Comparison of ENCODE assay signal across 19 cellular contexts in genomic region chr1:90574692-90575370, GRCh38.
DNase-seq lines count a peak whose midpoint lies in the region; TF ChIP-seq lines count a peak whose summit lies in the region.
"Had no signal": no experiment of that assay in that cellular context is flagged by ENCODE, and none has a peak within 500 bp of the region (broad histone marks: within the 10 kb centered on the region; RNA-seq: fewer than 3 reads in every experiment).

No MANE protein-coding gene starts in this region.

- H3K27me3 Mint-ChIP-seq in endothelial cell (ENCODE audit: unreplicated experiment) = no peaks in the 10 kb centered on the region

- H3K4me1 Mint-ChIP-seq in endothelial cell (ENCODE audit: unreplicated experiment) = no peaks in the 10 kb centered on the region
- H3K4me1 Mint-ChIP-seq: CD14-positive monocyte; CD4-positive, alpha-beta memory T cell; CD4-positive, CD25-positive, alpha-beta regulatory T cell; CD8-positive, alpha-beta memory T cell had no signal

- no peaks in the 10 kb centered on the region for H3K4me1 ChIP-seq in esophagus muscularis mucosa
- H3K4me1 ChIP-seq: BE2C, BLaER1 had no signal

- TF ChIP-seq POLR2A in esophagus muscularis mucosa (IDR thresholded peaks at IDR 0.05; ENCODE audit: low read depth) = no peak

- 87% methylated on average over 1 of the region's 1 CpG for WGBS in esophagus muscularis mucosa

- H3K27me3 ChIP-seq in GM06990 (replicated peaks; ENCODE audit: control insufficient read depth, insufficient read depth, low read length) (no peaks in the 10 kb centered on the region), esophagus muscularis mucosa (peaks cover 0 to 15% (median 0%) of the 10 kb centered on the region in 4 donors)
- H3K27me3 ChIP-seq: BE2C, BLaER1 had no signal

- no peaks in the 10 kb centered on the region for H3K36me3 ChIP-seq in GM06990 (ENCODE audit: control insufficient read depth, insufficient read depth, low read length)
- H3K36me3 ChIP-seq in esophagus muscularis mucosa = no peaks in the 10 kb centered on the region
- H3K36me3 ChIP-seq: BE2C, BLaER1 had no signal

- no peak overlapping the region for H3K4me3 Mint-ChIP-seq in endothelial cell (ENCODE audit: unreplicated experiment)
- H3K4me3 Mint-ChIP-seq: CD14-positive monocyte; CD4-positive, alpha-beta memory T cell; CD4-positive, CD25-positive, alpha-beta regulatory T cell; CD8-positive, alpha-beta memory T cell had no signal

- no peaks in the 10 kb centered on the region for H3K9me3 Mint-ChIP-seq in endothelial cell (ENCODE audit: unreplicated experiment)
- H3K9me3 Mint-ChIP-seq: CD4-positive, alpha-beta memory T cell; CD4-positive, CD25-positive, alpha-beta regulatory T cell; CD8-positive, alpha-beta memory T cell had no signal

- H3K27ac Mint-ChIP-seq in endothelial cell (ENCODE audit: unreplicated experiment) = no peak overlapping the region
- H3K27ac Mint-ChIP-seq: CD14-positive monocyte; CD4-positive, alpha-beta memory T cell; CD4-positive, CD25-positive, alpha-beta regulatory T cell; CD8-positive, alpha-beta memory T cell had no signal

- no peaks in the 10 kb centered on the region for H3K36me3 Mint-ChIP-seq in endothelial cell (ENCODE audit: low read depth, unreplicated experiment)
- H3K36me3 Mint-ChIP-seq: CD14-positive monocyte; CD4-positive, alpha-beta memory T cell; CD4-positive, CD25-positive, alpha-beta regulatory T cell; CD8-positive, alpha-beta memory T cell had no signal

- no peaks in the 10 kb centered on the region for H3K9me3 ChIP-seq in esophagus muscularis mucosa
- H3K9me3 ChIP-seq: BE2C, BLaER1 had no signal

- H3K4me3 ChIP-seq in GM06990 (replicated peaks; ENCODE audit: low read depth, low read length) = no peak overlapping the region
- H3K4me3 ChIP-seq in GM12865 (ENCODE audit: low read depth, low read length) = no peak overlapping the region
- no peak overlapping the region for H3K4me3 ChIP-seq in esophagus muscularis mucosa
- H3K4me3 ChIP-seq: BLaER1 had no signal

- H3K27ac ChIP-seq in esophagus muscularis mucosa (replicated peaks in 1 of 4) = no peak overlapping the region
- H3K27ac ChIP-seq: BLaER1 had no signal

- intact Hi-C loops in esophagus muscularis mucosa (cut with DNase I) = no loop called here

- DNase-seq in GM06990 (ENCODE audit: extremely low read depth, insufficient read length) = peak; percentile 16
- peak; percentile 19 for DNase-seq in GM12865 (ENCODE audit: low read depth)
- peak; percentile 83 for DNase-seq in esophagus muscularis mucosa (ENCODE audit: extremely low spot score)
- no peak for DNase-seq in hypothalamus (lab: John Stamatoyannopoulos, UW)
- no peak for DNase-seq in endothelial cell (ENCODE audit: low spot score)
- no peak for DNase-seq in DMS153 (lab: John Stamatoyannopoulos, UW)
- DNase-seq: 8988T; ACHN; BE2C; C1 segment of cervical spinal cord; CD4-positive, alpha-beta memory T cell; CD4-positive, CD25-positive, alpha-beta regulatory T cell; CD8-positive, alpha-beta memory T cell; COR-L47; DMS 273 treated with DMSO at 0.1 percent for 48 hours; DMS79 treated with DMSO at 0.1 percent for 48 hours; GF-D8 had no signal

- no peak for TF ChIP-seq EP300 in esophagus muscularis mucosa (IDR thresholded peaks at IDR 0.05)

- TF ChIP-seq CTCF in GM06990 (IDR thresholded peaks at IDR 0.05; ENCODE audit: insufficient read depth, low read length, poor library complexity, severe bottlenecking) (no peak), GM12865 (IDR thresholded peaks at IDR 0.05; ENCODE audit: insufficient read depth, low read depth, low read length, missing control alignments) (no peak), esophagus muscularis mucosa (IDR thresholded peaks at IDR 0.05) (no peak), endothelial cell (IDR thresholded peaks at IDR 0.05; ENCODE audit: unreplicated experiment) (no peak)

Comparison
In these comparisons a context has a peak if more than half of its experiments do, and no peak if none do; other contexts are left out.
1. DNase-seq: peak in GM06990 (single experiment), GM12865 (single experiment) and esophagus muscularis mucosa (single experiment); none in hypothalamus (0 of 51), endothelial cell (single experiment) and DMS153 (single experiment).